In genomic region chr4:22678851-22679517, GRCh38 we compare ENCODE assay signal across 22 cellular contexts. TPM values are rescaled to one million over a fixed set of nuclear protein-coding genes. Genes with fewer than 3 reads are reported as not detected.
A peak's percentile ranks its signal among the peaks of the same experiment; 100 is the strongest.
DNase-seq lines count a peak whose midpoint lies in the region; ATAC-seq and TF ChIP-seq lines count a peak whose summit lies in the region.
"Had no signal": no experiment of that assay in that cellular context is flagged by ENCODE, and none has a peak within 500 bp of the region (broad histone marks: within the 10 kb centered on the region; RNA-seq: fewer than 3 reads in every experiment).

No MANE protein-coding gene starts in this region.

- no peak for TF ChIP-seq CTCF in gastroesophageal sphincter (IDR thresholded peaks at IDR 0.05)

- 24 to 47% methylated on average over 2 of the region's 2 CpGs for WGBS in gastroesophageal sphincter (ENCODE audit: low coverage in 1 of 2), 2 donors

- ATAC-seq in gastroesophageal sphincter = peak; percentile 32
- ATAC-seq: naive thymus-derived CD8-positive, alpha-beta T cell; T-cell had no signal

- H3K4me3 ChIP-seq in gastroesophageal sphincter (no peak overlapping the region), subcutaneous abdominal adipose tissue (ENCODE audit: low read depth in 1 of 5, low read length in 5 of 5) (no peak overlapping the region)

- H3K9ac ChIP-seq in subcutaneous abdominal adipose tissue (ENCODE audit: low read length in 5 of 5) = peak overlapping the region in 1 of 5 donors; percentile 16

- H3K4me1 ChIP-seq in gastroesophageal sphincter = peaks cover 0 to 9% (median 0%) of the 10 kb centered on the region in 3 donors
- H3K4me1 ChIP-seq in subcutaneous abdominal adipose tissue (ENCODE audit: control insufficient read depth in 5 of 5, insufficient read depth in 5 of 5, low read length in 5 of 5) = peaks cover 0 to 25% (median 12%) of the 10 kb centered on the region in 5 donors

- no peak overlapping the region for H3K27ac ChIP-seq in gastroesophageal sphincter
- peak overlapping the region; percentile 41 for H3K27ac ChIP-seq in subcutaneous abdominal adipose tissue (ENCODE audit: low read depth, low read length)
- H3K27ac ChIP-seq: epithelial cell of prostate had no signal

- TF ChIP-seq POLR2A in gastroesophageal sphincter (IDR thresholded peaks at IDR 0.05) = no peak

- H3K27me3 ChIP-seq in gastroesophageal sphincter (no peaks in the 10 kb centered on the region), subcutaneous abdominal adipose tissue (ENCODE audit: control insufficient read depth in 5 of 5, insufficient read depth in 4 of 5, low read length in 5 of 5) (no peaks in the 10 kb centered on the region)

- H3K36me3 ChIP-seq in gastroesophageal sphincter (no peaks in the 10 kb centered on the region), subcutaneous abdominal adipose tissue (ENCODE audit: control insufficient read depth in 5 of 5, insufficient read depth in 5 of 5, low read length in 5 of 5) (no peaks in the 10 kb centered on the region)

- TF ChIP-seq EP300 in gastroesophageal sphincter (IDR thresholded peaks at IDR 0.05) = no peak

- peak; percentile 65 for DNase-seq in astrocyte of the hippocampus (ENCODE audit: low read depth, low spot score)
- peak; percentile 60 for DNase-seq in midbrain (lab: John Stamatoyannopoulos, UW)
- no peak for DNase-seq in activated CD4-positive, alpha-beta T cell treated with anti-CD3 and anti-CD28 coated beads, Interleukin-2, amount 50 U/mL, for 4 hours
- no peak for DNase-seq in SHP77 (lab: John Stamatoyannopoulos, UW)
- DNase-seq in effector CD4-positive, alpha-beta T cell = no peak
- no peak for DNase-seq in SIG-M5 treated with dmso at 0.1 percent for 504 hours (lab: John Stamatoyannopoulos, UW; ENCODE audit: unreplicated experiment)
- DNase-seq: activated CD4-positive, CD25-positive, alpha-beta regulatory T cell treated with anti-CD3 and anti-CD28 coated beads, Interleukin-2, amount 50 U/mL, for 72 hours; activated naive CD4-positive, alpha-beta T cell treated with anti-CD3 and anti-CD28 coated beads, Interleukin-2, amount 50 U/mL, for 16 hours; IMR-90; naive thymus-derived CD8-positive, alpha-beta T cell; NCI-H1417 treated with DMSO at 0.1 percent for 48 hours; NCI-H446 treated with DMSO at 0.1 percent for 48 hours; SIG-M5; T-cell had no signal

- H3K9me3 ChIP-seq in gastroesophageal sphincter = no peaks in the 10 kb centered on the region
- H3K9me3 ChIP-seq in subcutaneous abdominal adipose tissue (ENCODE audit: control insufficient read depth in 5 of 5, low read length in 5 of 5) = no peaks in the 10 kb centered on the region

RNA-seq across cellular contexts. Expression of gene GBA3, which starts 13.8 kb away (rescaled TPM):
- not detected for total RNA-seq in gastroesophageal sphincter
- total RNA-seq: activated CD8-positive, alpha-beta memory T cell treated with anti-CD3 and anti-CD28 coated beads for 36 hours; dermis microvascular lymphatic vessel endothelial cell; fibroblast of villous mesenchyme; IMR-90; MCF 10A; naive thymus-derived CD8-positive, alpha-beta T cell; osteocyte had no signal

Comparison
In these comparisons a context has a peak if more than half of its experiments do, and no peak if none do; other contexts are left out.
1. DNase-seq: peak in astrocyte of the hippocampus (single experiment) and midbrain (single experiment); none in activated CD4-positive, alpha-beta T cell treated with anti-CD3 and anti-CD28 coated beads, Interleukin-2, amount 50 U/mL, for 4 hours (0 of 2), SHP77 (0 of 2), effector CD4-positive, alpha-beta T cell (single experiment) and SIG-M5 treated with dmso at 0.1 percent for 504 hours (single experiment).